In the genomic region with DNA sequence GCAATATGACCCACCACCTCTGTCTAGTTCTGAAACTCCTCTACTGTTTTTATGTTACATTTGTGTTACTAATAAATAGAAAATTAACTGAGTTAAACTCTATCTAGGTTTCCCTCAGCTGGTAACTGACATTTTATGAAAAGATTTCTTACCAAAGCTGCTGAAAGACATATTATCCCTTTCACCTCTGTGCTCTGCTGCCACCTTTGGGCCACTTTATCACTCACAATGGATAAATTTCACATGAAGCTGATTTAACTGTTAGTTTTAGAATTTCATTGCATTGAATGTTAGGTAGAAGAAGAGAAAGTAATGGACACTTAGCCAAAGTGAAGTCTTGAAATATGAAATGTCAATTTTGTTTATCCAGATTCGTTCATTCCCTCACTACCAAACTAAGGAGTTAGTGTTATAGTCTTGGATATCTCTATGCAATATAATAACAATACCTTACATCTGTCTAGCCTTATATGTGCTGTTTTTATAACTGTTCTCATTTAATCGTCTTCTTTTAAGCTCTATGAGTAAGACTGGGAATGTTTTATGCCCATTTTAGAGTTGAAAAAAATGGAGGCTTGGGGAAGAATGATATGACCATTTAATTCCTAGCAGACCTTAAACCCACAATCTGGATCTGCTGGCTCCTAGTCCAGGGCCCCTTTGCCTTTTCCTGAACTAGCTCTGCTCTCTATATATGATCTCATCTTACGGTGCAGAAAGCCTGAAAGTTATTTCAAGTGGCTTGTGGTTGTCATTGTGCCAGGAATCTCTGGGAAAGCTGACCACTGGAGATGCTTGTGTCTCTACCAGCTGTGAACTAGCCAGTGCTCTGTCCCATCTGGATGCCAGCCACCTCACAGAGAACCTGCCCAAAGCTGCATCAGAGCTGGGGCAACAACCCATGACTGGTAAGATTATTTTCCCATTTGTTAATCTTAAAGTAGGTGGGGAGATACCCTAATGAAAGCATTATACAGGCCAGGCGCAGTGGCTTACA, we compare ENCODE assay signal across 8 cellular contexts.
A peak's percentile ranks its signal among the peaks of the same experiment; 100 is the strongest.
DNase-seq lines count a peak whose midpoint lies in the region; ATAC-seq and TF ChIP-seq lines count a peak whose summit lies in the region.

No MANE protein-coding gene starts in this region.

- H3K9me3 Mint-ChIP-seq in activated naive CD4-positive, alpha-beta T cell treated with anti-CD3 and anti-CD28 coated beads for 36 hours = no peaks in the 10 kb centered on the region

- H3K4me3 ChIP-seq in left ventricle myocardium inferior (no peak overlapping the region), smooth muscle cell (no peak overlapping the region)

- H3K27me3 ChIP-seq in left ventricle myocardium inferior (ENCODE audit: low read depth) (no peaks in the 10 kb centered on the region), smooth muscle cell (ENCODE audit: low read depth) (no peaks in the 10 kb centered on the region)

- peak; percentile 59 for DNase-seq in EL
- DNase-seq in NCI-H748 (lab: John Stamatoyannopoulos, UW; ENCODE audit: unreplicated experiment) = peak; percentile 70
- peak; percentile 71 for DNase-seq in activated naive CD4-positive, alpha-beta T cell treated with anti-CD3 and anti-CD28 coated beads for 36 hours
- DNase-seq in left ventricle myocardium inferior = peak; percentile 50
- no peak for DNase-seq in smooth muscle cell (lab: John Stamatoyannopoulos, UW; ENCODE audit: unreplicated experiment)
- DNase-seq in activated CD4-positive, CD25-positive, alpha-beta regulatory T cell (lab: John Stamatoyannopoulos, UW) = no peak
- DNase-seq in NCI-H1436 treated with DMSO at 0.1 percent for 48 hours (lab: John Stamatoyannopoulos, UW) = no peak

- no peaks in the 10 kb centered on the region for H3K79me2 ChIP-seq in smooth muscle cell (ENCODE audit: low read depth)

- H3K4me1 ChIP-seq in left ventricle myocardium inferior (peaks cover 33% of the 10 kb centered on the region), smooth muscle cell (ENCODE audit: low read depth) (no peaks in the 10 kb centered on the region)

- intact Hi-C loops in activated naive CD4-positive, alpha-beta T cell treated with anti-CD3 and anti-CD28 coated beads for 36 hours (cut with micrococcal nuclease) = loop anchor here (1.0 to 10.0 kb wide), 7 partner anchors 16 to 496 kb away; no protein-coding TSS in a partner anchor
- intact Hi-C loops in left ventricle myocardium inferior (cut with micrococcal nuclease) = loop anchor here (5.0 kb wide), 2 partner anchors 250 to 495 kb away; no protein-coding TSS in a partner anchor

- 44% methylated on average over 4 of the region's 4 CpGs for WGBS in smooth muscle cell (ENCODE audit: low lambda C conversion rate)

- CTCF ChIA-PET in activated naive CD4-positive, alpha-beta T cell treated with anti-CD3 and anti-CD28 coated beads for 36 hours (lab: Charles Lee) = interaction anchor here (0.6 to 2.2 kb wide), 30 partner anchors 8 to 497 kb away, joined by 3 to 46 read pairs (median 4); no protein-coding TSS in a partner anchor

- no peaks in the 10 kb centered on the region for H3F3A ChIP-seq in smooth muscle cell (ENCODE audit: low read depth)

- no peaks in the 10 kb centered on the region for H3K9me3 ChIP-seq in left ventricle myocardium inferior (replicated peaks)
- H3K9me3 ChIP-seq in smooth muscle cell (replicated peaks; ENCODE audit: low read depth) = no peaks in the 10 kb centered on the region

- no peaks in the 10 kb centered on the region for H4K20me1 ChIP-seq in smooth muscle cell (ENCODE audit: low read depth)

- H3K27ac ChIP-seq in left ventricle myocardium inferior (replicated peaks) = peak overlapping the region; percentile 55
- no peak overlapping the region for H3K27ac ChIP-seq in smooth muscle cell (ENCODE audit: low read depth)

- no peaks in the 10 kb centered on the region for H3K36me3 Mint-ChIP-seq in activated naive CD4-positive, alpha-beta T cell treated with anti-CD3 and anti-CD28 coated beads for 36 hours (ENCODE audit: low read depth)

- ATAC-seq in HG02759 (IDR thresholded peaks at IDR 0.05; ENCODE audit: unreplicated experiment) = peak; percentile 59

- H3K27me3 Mint-ChIP-seq in activated naive CD4-positive, alpha-beta T cell treated with anti-CD3 and anti-CD28 coated beads for 36 hours (ENCODE audit: low read depth) = no peaks in the 10 kb centered on the region

- H2AFZ ChIP-seq in smooth muscle cell (ENCODE audit: low read depth) = no peak overlapping the region

- no peak overlapping the region for H3K4me2 ChIP-seq in smooth muscle cell

- TF ChIP-seq CTCF in left ventricle myocardium inferior (IDR thresholded peaks at IDR 0.05; ENCODE audit: borderline replicate concordance) = peak; percentile 84
- peak; percentile 78 for TF ChIP-seq CTCF in smooth muscle cell (IDR thresholded peaks at IDR 0.05; ENCODE audit: borderline replicate concordance, insufficient read depth, poor library complexity, severe bottlenecking)

- no peak overlapping the region for H3K9ac ChIP-seq in smooth muscle cell (ENCODE audit: low read depth)

- H3K36me3 ChIP-seq in left ventricle myocardium inferior (peaks cover 71% of the 10 kb centered on the region), smooth muscle cell (ENCODE audit: low read depth) (no peaks in the 10 kb centered on the region)

- no peaks in the 10 kb centered on the region for H3K4me1 Mint-ChIP-seq in activated naive CD4-positive, alpha-beta T cell treated with anti-CD3 and anti-CD28 coated beads for 36 hours (ENCODE audit: low read depth)

- no peak overlapping the region for H3K4me3 Mint-ChIP-seq in activated naive CD4-positive, alpha-beta T cell treated with anti-CD3 and anti-CD28 coated beads for 36 hours

- no peak overlapping the region for H3K27ac Mint-ChIP-seq in activated naive CD4-positive, alpha-beta T cell treated with anti-CD3 and anti-CD28 coated beads for 36 hours

Comparison
In these comparisons a context has a peak if more than half of its experiments do, and no peak if none do; other contexts are left out.
1. DNase-seq: peak in EL (single experiment), NCI-H748 (single experiment), activated naive CD4-positive, alpha-beta T cell treated with anti-CD3 and anti-CD28 coated beads for 36 hours (single experiment) and left ventricle myocardium inferior (single experiment); none in smooth muscle cell (single experiment), activated CD4-positive, CD25-positive, alpha-beta regulatory T cell (0 of 4) and NCI-H1436 treated with DMSO at 0.1 percent for 48 hours (single experiment).